ENCODE assay signal across 1 cellular context in genomic region chr11:8682219-8683114, GRCh38.
TF ChIP-seq lines count a peak whose summit lies in the region.

TSS of gene RPL27A (plus strand) at chr11:8682792. CDS start at chr11:8682814, 22 bp downstream.
TSS of gene TRIM66 (minus strand) at chr11:8682665. CDS start at chr11:8672274, 10,391 bp downstream.

TF ChIP-seq in HEK293, 187 proteins besides CTCF, POLR2A, EP300 and RAD21 (continued from another document):
- TF ChIP-seq PRDM2 (tag by site-specific recombination; IDR thresholded peaks at IDR 0.05; ENCODE audit: borderline replicate concordance) = no peak
- TF ChIP-seq ZNF324 (tag by site-specific recombination; IDR thresholded peaks at IDR 0.05) = peak; percentile 72; the same call in 1 of the 2 replicates
TF ChIP-seq in HEK293: peak in this region for 38.
